26 cellular contexts compared by ENCODE assay signal in genomic region chr6:31416394-31417014, GRCh38.
"Had no signal": no experiment of that assay in that cellular context is flagged by ENCODE, and none has a peak within 500 bp of the region (broad histone marks: within the 10 kb centered on the region; RNA-seq: fewer than 3 reads in every experiment).

No MANE protein-coding gene starts in this region.

- H3K4me3 ChIP-seq: left ventricle myocardium inferior, pancreas, psoas muscle, thoracic aorta, uterus had no signal

- H3K4me1 Mint-ChIP-seq: central memory CD8-positive, alpha-beta T cell had no signal

- H3K9me3 ChIP-seq: pancreas, psoas muscle, thoracic aorta, uterus had no signal

- H3K27me3 ChIP-seq: pancreas, uterus had no signal

- H3K27ac ChIP-seq: epithelial cell of prostate, left ventricle myocardium inferior, pancreas, psoas muscle, thoracic aorta, uterus, WERI-Rb-1 had no signal

- ATAC-seq: activated CD4-positive, CD25-positive, alpha-beta regulatory T cell treated with anti-CD3 and anti-CD28 coated beads, Interleukin-2, amount 50 U/mL, for 24 hours; activated CD8-positive, alpha-beta memory T cell treated with anti-CD3 and anti-CD28 coated beads, Interleukin-2, amount 10 ng/mL, durations not matched to agents 7 days and 5 days; activated CD8-positive, alpha-beta T cell treated with anti-CD3 and anti-CD28 coated beads, Interleukin-2, amount 10 ng/mL, durations not matched to agents 7 days and 5 days; pancreas; psoas muscle; T-helper 17 cell had no signal

- FAIRE-seq: bronchial epithelial cell, frontal cortex, islet of Langerhans, pancreas had no signal

- H3K9me3 Mint-ChIP-seq: activated naive CD4-positive, alpha-beta T cell treated with anti-CD3 and anti-CD28 coated beads for 36 hours had no signal

- DNase-seq: activated CD4-positive, alpha-beta T cell treated with anti-CD3 and anti-CD28 coated beads, Interleukin-2, amount 50 U/mL, for 1 hour; activated CD8-positive, alpha-beta memory T cell treated with anti-CD3 and anti-CD28 coated beads, Interleukin-2, amount 10 ng/mL, durations not matched to agents 7 days and 5 days; activated CD8-positive, alpha-beta T cell treated with anti-CD3 and anti-CD28 coated beads, Interleukin-2, amount 10 ng/mL, durations not matched to agents 7 days and 5 days; activated effector memory CD4-positive, alpha-beta T cell treated with anti-CD3 and anti-CD28 coated beads, Interleukin-2, amount 50 U/mL, for 16 hours; activated naive CD4-positive, alpha-beta T cell treated with anti-CD3 and anti-CD28 coated beads for 36 hours; anterior cingulate cortex; dermis blood vessel endothelial cell; effector CD4-positive, alpha-beta T cell; left ventricle myocardium inferior; pancreas; psoas muscle; stimulated activated CD4-positive, alpha-beta T cell treated with anti-CD3 and anti-CD28 coated beads, Interleukin-15, amount 100 ng/mL, for 24 hours; stimulated activated CD4-positive, alpha-beta T cell treated with anti-CD3 and anti-CD28 coated beads, Interleukin-2, amount 100 ng/mL, for 24 hours; stimulated activated naive CD4-positive, alpha-beta T cell treated with Interleukin-2 at 50 U/mL for 16 hours; T-helper 17 cell; T1000; trophoblast cell; uterus; WERI-Rb-1 had no signal

- H3K4me1 ChIP-seq: pancreas, psoas muscle, uterus had no signal

- H3K4me3 Mint-ChIP-seq: activated CD8-positive, alpha-beta memory T cell treated with anti-CD3 and anti-CD28 coated beads, Interleukin-2, amount 10 ng/mL, durations not matched to agents 7 days and 5 days; activated CD8-positive, alpha-beta T cell treated with anti-CD3 and anti-CD28 coated beads, Interleukin-2, amount 10 ng/mL, durations not matched to agents 7 days and 5 days; activated naive CD4-positive, alpha-beta T cell treated with anti-CD3 and anti-CD28 coated beads for 36 hours; central memory CD8-positive, alpha-beta T cell; T-helper 17 cell had no signal

- H3K36me3 ChIP-seq: uterus, WERI-Rb-1 had no signal

- H3K27ac Mint-ChIP-seq: activated CD8-positive, alpha-beta memory T cell treated with anti-CD3 and anti-CD28 coated beads, Interleukin-2, amount 10 ng/mL, durations not matched to agents 7 days and 5 days; activated CD8-positive, alpha-beta T cell treated with anti-CD3 and anti-CD28 coated beads, Interleukin-2, amount 10 ng/mL, durations not matched to agents 7 days and 5 days; T-helper 17 cell had no signal

- H3K27me3 Mint-ChIP-seq: central memory CD8-positive, alpha-beta T cell; T-helper 17 cell had no signal
